In genomic region chrX:155645180-155645579, GRCh38 we compare ENCODE assay signal across 1 cellular context.
TF ChIP-seq lines count a peak whose summit lies in the region.

No MANE protein-coding gene starts in this region.

TF ChIP-seq in GM23338, 12 proteins besides CTCF, POLR2A, EP300 and RAD21:
- TF ChIP-seq ZNF462 (CRISPR knock-in tag; IDR thresholded peaks at IDR 0.05) (no peak), ETS1 (IDR thresholded peaks at IDR 0.05) (no peak), JUNB (IDR thresholded peaks at IDR 0.05; ENCODE audit: unreplicated experiment) (no peak), POLR2AphosphoS5 (IDR thresholded peaks at IDR 0.05; ENCODE audit: low read depth) (no peak), EZH2phosphoT487 (IDR thresholded peaks at IDR 0.05; ENCODE audit: unreplicated experiment) (no peak), STAT1 (IDR thresholded peaks at IDR 0.05; ENCODE audit: unreplicated experiment) (no peak), CREB1 (CRISPR knock-in tag; IDR thresholded peaks at IDR 0.05; ENCODE audit: low read depth) (no peak), ZNF114 (CRISPR knock-in tag; IDR thresholded peaks at IDR 0.05) (no peak), EZH2 (IDR thresholded peaks at IDR 0.05; ENCODE audit: low read depth, unreplicated experiment) (no peak), NANOG (IDR thresholded peaks at IDR 0.05; ENCODE audit: borderline replicate concordance) (no peak), ZNF331 (CRISPR knock-in tag; IDR thresholded peaks at IDR 0.05; ENCODE audit: low read depth) (no peak), REST (IDR thresholded peaks at IDR 0.05; ENCODE audit: unreplicated experiment) (no peak)
